In genomic region chr11:13427440-13427839, GRCh38 we compare ENCODE assay signal across 30 cellular contexts.
"Had no signal": no experiment of that assay in that cellular context is flagged by ENCODE, and none has a peak within 500 bp of the region (broad histone marks: within the 10 kb centered on the region; RNA-seq: fewer than 3 reads in every experiment).

No MANE protein-coding gene starts in this region.

- H3K36me3 ChIP-seq: brain microvascular endothelial cell, esophagus squamous epithelium, gastroesophageal sphincter had no signal

- DNase-seq: activated CD4-positive, alpha-beta memory T cell treated with anti-CD3 and anti-CD28 coated beads, Interleukin-2, amount 10 ng/mL, durations not matched to agents 7 days and 5 days; activated CD4-positive, alpha-beta T cell treated with anti-CD3 and anti-CD28 coated beads for 1 hour; activated CD4-positive, alpha-beta T cell treated with anti-CD3 and anti-CD28 coated beads for 4 hours; activated CD4-positive, alpha-beta T cell treated with anti-CD3 and anti-CD28 coated beads, Interleukin-2, amount 10 ng/mL, durations not matched to agents 7 days and 5 days; activated CD4-positive, alpha-beta T cell treated with anti-CD3 and anti-CD28 coated beads, Interleukin-2, amount 50 U/mL, for 4 hours; activated effector memory CD4-positive, alpha-beta T cell treated with Interleukin-2 at 50 U/mL for 16 hours; activated gamma-delta T cell treated with Interleukin-2 at 50 U/mL for 16 hours; activated naive CD4-positive, alpha-beta T cell treated with anti-CD3 and anti-CD28 coated beads, Interleukin-2, amount 50 U/mL, for 16 hours; activated naive CD4-positive, alpha-beta T cell treated with Interleukin-2 at 50 U/mL for 16 hours; activated T-cell treated with anti-CD3 and anti-CD28 coated beads, Interleukin-2, amount 50 U/mL, for 4 hours; amniotic stem cell; anterior cingulate cortex; brain microvascular endothelial cell; cortex of kidney; dermis blood vessel endothelial cell; effector CD4-positive, alpha-beta T cell; effector memory CD8-positive, alpha-beta T cell; esophagus squamous epithelium; foreskin melanocyte; heart right ventricle; T-helper 2 cell had no signal

- H3K27me3 ChIP-seq: brain microvascular endothelial cell, esophagus squamous epithelium, gastroesophageal sphincter, heart right ventricle had no signal

- H3K4me3 ChIP-seq: esophagus squamous epithelium, gastroesophageal sphincter, heart right ventricle had no signal

- H3K27ac ChIP-seq: brain microvascular endothelial cell, epithelial cell of prostate, esophagus squamous epithelium, gastroesophageal sphincter, heart right ventricle, VCaP had no signal

- ATAC-seq: activated T-cell treated with anti-CD3 and anti-CD28 coated beads, Interleukin-2, amount 50 U/mL, for 4 hours; activated T-helper 17 cell treated with anti-CD3 and anti-CD28 coated beads, Interleukin-2, amount 50 U/mL, for 72 hours; effector memory CD8-positive, alpha-beta T cell; gastroesophageal sphincter; heart right ventricle; WTC11 had no signal

- FAIRE-seq: bronchial epithelial cell, endometrium, endothelial cell of umbilical vein, TTC549 had no signal
